44 cellular contexts compared by ENCODE assay signal in the genomic region with DNA sequence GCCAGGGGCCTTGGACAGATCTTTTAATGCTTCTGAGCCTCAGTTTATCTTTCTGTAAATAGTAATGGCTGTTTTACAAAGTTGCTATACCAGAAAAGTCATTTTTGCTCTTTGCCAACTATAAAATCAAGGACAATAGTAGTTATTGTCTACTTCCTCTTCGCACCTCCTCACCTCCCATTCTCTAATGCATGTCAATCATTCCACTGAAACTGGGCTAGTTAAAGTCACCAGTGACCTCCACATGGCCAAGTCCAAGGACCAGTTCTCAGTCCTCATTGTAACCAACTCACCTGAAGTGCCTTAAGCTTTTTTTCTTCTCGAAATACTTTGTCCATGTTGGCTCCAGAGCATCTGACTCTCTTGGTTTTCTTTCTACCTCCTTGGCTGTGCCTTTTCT. TPM values are rescaled to one million over a fixed set of nuclear protein-coding genes. Genes with fewer than 3 reads are reported as not detected.
"Had no signal": no experiment of that assay in that cellular context is flagged by ENCODE, and none has a peak within 500 bp of the region (broad histone marks: within the 10 kb centered on the region; RNA-seq: fewer than 3 reads in every experiment).

No MANE protein-coding gene starts in this region.

- H3K4me3 ChIP-seq: adrenal gland, ascending aorta, body of pancreas, breast epithelium, cardiac muscle cell had no signal

- H3K27ac ChIP-seq: adrenal gland, ascending aorta, body of pancreas, brain microvascular endothelial cell, breast epithelium, cardiac muscle cell had no signal

- ATAC-seq: activated naive CD4-positive, alpha-beta T cell treated with anti-CD3 and anti-CD28 coated beads, Interleukin-2, amount 50 U/mL, for 72 hours; activated naive CD8-positive, alpha-beta T cell treated with anti-CD3 and anti-CD28 coated beads, Interleukin-2, amount 50 U/mL, for 24 hours; activated T-cell treated with anti-CD3 and anti-CD28 coated beads, Interleukin-2, amount 50 U/mL, for 4 hours; activated T-cell treated with anti-CD3 and anti-CD28 coated beads, Interleukin-2, amount 50 U/mL, for 72 hours; activated T-helper 17 cell treated with anti-CD3 and anti-CD28 coated beads, Interleukin-2, amount 50 U/mL, for 72 hours; body of pancreas had no signal

- H3K9me3 ChIP-seq: adrenal gland, ascending aorta, body of pancreas, breast epithelium had no signal

- H3K27ac Mint-ChIP-seq: activated naive CD4-positive, alpha-beta T cell treated with anti-CD3 and anti-CD28 coated beads for 36 hours; activated naive CD4-positive, alpha-beta T cell treated with anti-CD3 and anti-CD28 coated beads, Interleukin-2, amount 10 ng/mL, durations not matched to agents 7 days and 5 days; activated naive CD4-positive, alpha-beta T cell treated with anti-CD3 and anti-CD28 coated beads, Interleukin-2, amount 50 U/mL, for 24 hours; activated naive CD4-positive, alpha-beta T cell treated with anti-CD3 and anti-CD28 coated beads, Interleukin-2, amount 50 U/mL, for 72 hours; activated naive CD8-positive, alpha-beta T cell; activated naive CD8-positive, alpha-beta T cell treated with anti-CD3 and anti-CD28 coated beads for 36 hours; activated naive CD8-positive, alpha-beta T cell treated with anti-CD3 and anti-CD28 coated beads, Interleukin-2, amount 10 ng/mL, durations not matched to agents 7 days and 5 days; activated naive CD8-positive, alpha-beta T cell treated with anti-CD3 and anti-CD28 coated beads, Interleukin-2, amount 50 U/mL, for 24 hours; activated T-cell treated with anti-CD3 and anti-CD28 coated beads, Interleukin-2, amount 50 U/mL, for 24 hours; activated T-cell treated with anti-CD3 and anti-CD28 coated beads, Interleukin-2, amount 50 U/mL, for 72 hours; activated T-helper 1 cell treated with anti-CD3 and anti-CD28 coated beads, Interleukin-12 subunit alpha, Interleukin-12 subunit beta, Interleukin-2, Interleukin-4 antibody, amounts not matched to agents 30 ng/mL and 10 ng/mL and 1 ng/mL, durations not matched to agents 14 hours and 24 hours and 36 hours; activated T-helper 17 cell treated with anti-CD3 and anti-CD28 coated beads, Interleukin-2, amount 50 U/mL, for 72 hours; activated T-helper 2 cell treated with anti-CD3 and anti-CD28 coated beads, Interferon-gamma antibody, Interleukin-2, Interleukin-4, amounts not matched to agents 10 μg/mL and 5 μg/mL and 100 μg/mL, durations not matched to agents 14 hours and 24 hours and 36 hours; brain had no signal

- H3K4me3 Mint-ChIP-seq: activated naive CD4-positive, alpha-beta T cell treated with anti-CD3 and anti-CD28 coated beads for 36 hours; activated naive CD4-positive, alpha-beta T cell treated with anti-CD3 and anti-CD28 coated beads, Interleukin-2, amount 10 ng/mL, durations not matched to agents 7 days and 5 days; activated naive CD4-positive, alpha-beta T cell treated with anti-CD3 and anti-CD28 coated beads, Interleukin-2, amount 50 U/mL, for 24 hours; activated naive CD8-positive, alpha-beta T cell; activated naive CD8-positive, alpha-beta T cell treated with anti-CD3 and anti-CD28 coated beads for 36 hours; activated naive CD8-positive, alpha-beta T cell treated with anti-CD3 and anti-CD28 coated beads, Interleukin-2, amount 10 ng/mL, durations not matched to agents 7 days and 5 days; activated naive CD8-positive, alpha-beta T cell treated with anti-CD3 and anti-CD28 coated beads, Interleukin-2, amount 50 U/mL, for 24 hours; activated T-cell treated with anti-CD3 and anti-CD28 coated beads, Interleukin-2, amount 50 U/mL, for 24 hours; activated T-cell treated with anti-CD3 and anti-CD28 coated beads, Interleukin-2, amount 50 U/mL, for 4 hours; activated T-cell treated with anti-CD3 and anti-CD28 coated beads, Interleukin-2, amount 50 U/mL, for 72 hours; activated T-helper 1 cell treated with anti-CD3 and anti-CD28 coated beads, Interleukin-12 subunit alpha, Interleukin-12 subunit beta, Interleukin-2, Interleukin-4 antibody, amounts not matched to agents 30 ng/mL and 10 ng/mL and 1 ng/mL, durations not matched to agents 14 hours and 24 hours and 36 hours; activated T-helper 17 cell treated with anti-CD3 and anti-CD28 coated beads, Interleukin-2, amount 50 U/mL, for 72 hours; brain; central memory CD8-positive, alpha-beta T cell had no signal

- FAIRE-seq: astrocyte, bronchial epithelial cell had no signal

- H3K4me1 ChIP-seq: adrenal gland, ascending aorta, body of pancreas, breast epithelium had no signal

- DNase-seq: activated effector memory CD4-positive, alpha-beta T cell treated with anti-CD3 and anti-CD28 coated beads, Interleukin-2, amount 50 U/mL, for 16 hours; activated effector memory CD4-positive, alpha-beta T cell treated with Interleukin-2 at 50 U/mL for 16 hours; activated gamma-delta T cell; activated gamma-delta T cell treated with Interleukin-2 at 50 U/mL for 16 hours; activated naive CD4-positive, alpha-beta T cell; activated naive CD4-positive, alpha-beta T cell treated with anti-CD3 and anti-CD28 coated beads for 36 hours; activated naive CD4-positive, alpha-beta T cell treated with anti-CD3 and anti-CD28 coated beads, Interleukin-2, amount 10 ng/mL, durations not matched to agents 7 days and 5 days; activated naive CD4-positive, alpha-beta T cell treated with anti-CD3 and anti-CD28 coated beads, Interleukin-2, amount 50 U/mL, for 16 hours; activated naive CD4-positive, alpha-beta T cell treated with Interleukin-2 at 50 U/mL for 16 hours; activated naive CD8-positive, alpha-beta T cell treated with anti-CD3 and anti-CD28 coated beads for 36 hours; activated naive CD8-positive, alpha-beta T cell treated with anti-CD3 and anti-CD28 coated beads, Interleukin-2, amount 10 ng/mL, durations not matched to agents 7 days and 5 days; activated naive CD8-positive, alpha-beta T cell treated with anti-CD3 and anti-CD28 coated beads, Interleukin-2, amount 50 U/mL, for 24 hours; activated T-cell treated with anti-CD3 and anti-CD28 coated beads, Interleukin-2, amount 50 U/mL, for 1 hour; activated T-cell treated with anti-CD3 and anti-CD28 coated beads, Interleukin-2, amount 50 U/mL, for 24 hours; activated T-cell treated with anti-CD3 and anti-CD28 coated beads, Interleukin-2, amount 50 U/mL, for 4 hours; activated T-cell treated with anti-CD3 and anti-CD28 coated beads, Interleukin-2, amount 50 U/mL, for 48 hours; activated T-cell treated with anti-CD3 and anti-CD28 coated beads, Interleukin-2, amount 50 U/mL, for 72 hours; adrenal gland; amniotic stem cell; amygdala; anterior cingulate cortex; aorta; body of pancreas; brain microvascular endothelial cell; caudate nucleus; central memory CD4-positive, alpha-beta T cell; cerebellar nuclear complex had no signal

- H3K36me3 ChIP-seq: adrenal gland, ascending aorta, brain microvascular endothelial cell, breast epithelium, cardiac muscle cell had no signal

- H3K36me3 Mint-ChIP-seq: activated naive CD4-positive, alpha-beta T cell treated with anti-CD3 and anti-CD28 coated beads, Interleukin-2, amount 10 ng/mL, durations not matched to agents 7 days and 5 days; activated naive CD4-positive, alpha-beta T cell treated with anti-CD3 and anti-CD28 coated beads, Interleukin-2, amount 50 U/mL, for 24 hours; activated naive CD4-positive, alpha-beta T cell treated with anti-CD3 and anti-CD28 coated beads, Interleukin-2, amount 50 U/mL, for 72 hours; activated naive CD8-positive, alpha-beta T cell; activated naive CD8-positive, alpha-beta T cell treated with anti-CD3 and anti-CD28 coated beads for 36 hours; activated naive CD8-positive, alpha-beta T cell treated with anti-CD3 and anti-CD28 coated beads, Interleukin-2, amount 10 ng/mL, durations not matched to agents 7 days and 5 days; brain had no signal

- H3K4me1 Mint-ChIP-seq: activated naive CD4-positive, alpha-beta T cell treated with anti-CD3 and anti-CD28 coated beads, Interleukin-2, amount 50 U/mL, for 24 hours; activated naive CD8-positive, alpha-beta T cell treated with anti-CD3 and anti-CD28 coated beads for 36 hours; activated naive CD8-positive, alpha-beta T cell treated with anti-CD3 and anti-CD28 coated beads, Interleukin-2, amount 50 U/mL, for 24 hours; activated T-helper 17 cell treated with anti-CD3 and anti-CD28 coated beads, Interleukin-2, amount 50 U/mL, for 72 hours; brain; central memory CD8-positive, alpha-beta T cell had no signal

- H3K27me3 ChIP-seq: adrenal gland, ascending aorta, body of pancreas, breast epithelium had no signal

- H3K9me3 Mint-ChIP-seq: activated naive CD4-positive, alpha-beta T cell treated with anti-CD3 and anti-CD28 coated beads for 36 hours; activated naive CD4-positive, alpha-beta T cell treated with anti-CD3 and anti-CD28 coated beads, Interleukin-2, amount 10 ng/mL, durations not matched to agents 7 days and 5 days; activated naive CD4-positive, alpha-beta T cell treated with anti-CD3 and anti-CD28 coated beads, Interleukin-2, amount 50 U/mL, for 24 hours; activated naive CD4-positive, alpha-beta T cell treated with anti-CD3 and anti-CD28 coated beads, Interleukin-2, amount 50 U/mL, for 72 hours; activated naive CD8-positive, alpha-beta T cell treated with anti-CD3 and anti-CD28 coated beads for 36 hours; activated naive CD8-positive, alpha-beta T cell treated with anti-CD3 and anti-CD28 coated beads, Interleukin-2, amount 10 ng/mL, durations not matched to agents 7 days and 5 days; activated naive CD8-positive, alpha-beta T cell treated with anti-CD3 and anti-CD28 coated beads, Interleukin-2, amount 50 U/mL, for 24 hours; activated T-cell treated with anti-CD3 and anti-CD28 coated beads, Interleukin-2, amount 50 U/mL, for 24 hours; activated T-cell treated with anti-CD3 and anti-CD28 coated beads, Interleukin-2, amount 50 U/mL, for 4 hours; activated T-cell treated with anti-CD3 and anti-CD28 coated beads, Interleukin-2, amount 50 U/mL, for 72 hours; activated T-helper 1 cell treated with anti-CD3 and anti-CD28 coated beads, Interleukin-12 subunit alpha, Interleukin-12 subunit beta, Interleukin-2, Interleukin-4 antibody, amounts not matched to agents 30 ng/mL and 10 ng/mL and 1 ng/mL, durations not matched to agents 14 hours and 24 hours and 36 hours; activated T-helper 2 cell treated with anti-CD3 and anti-CD28 coated beads, Interferon-gamma antibody, Interleukin-2, Interleukin-4, amounts not matched to agents 10 μg/mL and 5 μg/mL and 100 μg/mL, durations not matched to agents 14 hours and 24 hours and 36 hours; central memory CD8-positive, alpha-beta T cell had no signal

RNA-seq across cellular contexts. Expression of gene NCR2, which starts 51.2 kb away (rescaled TPM):
- total RNA-seq: activated naive CD4-positive, alpha-beta T cell treated with anti-CD3 and anti-CD28 coated beads for 36 hours; activated naive CD4-positive, alpha-beta T cell treated with anti-CD3 and anti-CD28 coated beads, Interleukin-2, amount 50 U/mL, for 72 hours; activated T-cell treated with anti-CD3 and anti-CD28 coated beads, Interleukin-2, amount 50 U/mL, for 4 hours; activated T-cell treated with anti-CD3 and anti-CD28 coated beads, Interleukin-2, amount 50 U/mL, for 72 hours; activated T-helper 1 cell treated with anti-CD3 and anti-CD28 coated beads, Interleukin-12 subunit alpha, Interleukin-12 subunit beta, Interleukin-2, Interleukin-4 antibody, amounts not matched to agents 30 ng/mL and 10 ng/mL and 1 ng/mL, durations not matched to agents 14 hours and 24 hours and 36 hours; activated T-helper 17 cell treated with anti-CD3 and anti-CD28 coated beads, Interleukin-2, amount 50 U/mL, for 72 hours; activated T-helper 2 cell treated with anti-CD3 and anti-CD28 coated beads, Interferon-gamma antibody, Interleukin-2, Interleukin-4, amounts not matched to agents 10 μg/mL and 5 μg/mL and 100 μg/mL, durations not matched to agents 14 hours and 24 hours and 36 hours; adrenal gland; aorta; ascending aorta; astrocyte; body of pancreas; breast epithelium; bronchial epithelial cell; cardiac muscle cell; cardiac septum; cerebellum; chondrocyte had no signal
- polyA plus RNA-seq: adipose tissue, adrenal gland, aorta, cardiac muscle cell had no signal
